Comparison of ENCODE assay signal across 8 cellular contexts in the genomic region with DNA sequence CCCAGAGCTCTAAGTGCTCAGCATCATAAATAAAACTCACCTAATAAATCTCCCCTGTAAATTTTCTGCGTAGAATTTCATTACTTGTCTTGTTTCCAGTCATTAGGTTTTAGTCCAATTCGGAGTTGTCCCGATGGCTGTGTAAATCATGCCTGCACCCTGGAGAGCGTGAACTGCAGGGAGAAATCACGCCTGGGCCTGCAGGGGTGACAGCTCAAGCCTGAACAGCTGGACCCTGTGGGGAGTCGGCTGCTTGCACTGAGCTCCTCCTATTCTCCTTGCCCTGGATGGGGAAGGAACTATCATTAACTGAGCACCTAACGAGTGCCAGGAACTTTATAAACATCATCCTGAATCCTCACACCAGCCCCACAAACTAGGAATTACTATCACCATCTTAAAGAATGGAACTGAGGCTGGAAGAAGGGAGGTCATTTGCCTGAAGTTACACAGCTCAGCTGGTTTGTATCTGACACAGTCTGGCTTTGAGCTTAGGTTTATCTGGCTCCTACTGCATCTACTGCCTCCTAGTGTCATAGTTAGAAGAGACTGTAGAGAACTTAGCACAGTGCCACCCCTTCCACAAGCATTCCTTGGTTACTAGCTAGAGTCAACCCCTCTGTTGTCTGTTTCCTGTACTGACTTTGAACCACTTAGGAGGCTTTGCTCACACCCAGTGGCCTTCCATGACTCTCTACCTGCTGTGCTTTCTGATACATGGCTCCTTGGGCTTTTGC. TPM values are rescaled to one million over a fixed set of nuclear protein-coding genes. Genes with fewer than 3 reads are reported as not detected.
DNase-seq lines count a peak whose midpoint lies in the region; ATAC-seq and TF ChIP-seq lines count a peak whose summit lies in the region.

No MANE protein-coding gene starts in this region.

- DNase-seq in left ventricle myocardium superior, result no peak
- no peak for DNase-seq in Right ventricle myocardium inferior (ENCODE audit: missing footprints)
- DNase-seq in NCI-H82 treated with DMSO at 0.1 percent for 48 hours (lab: John Stamatoyannopoulos, UW; ENCODE audit: unreplicated experiment), result peak; percentile 18
- DNase-seq in upper lobe of right lung, result no peak
- no peak for DNase-seq in NCI-H128 (lab: John Stamatoyannopoulos, UW; ENCODE audit: unreplicated experiment)

- H3K36me3 ChIP-seq in upper lobe of right lung, result no peaks in the 10 kb centered on the region

- no peak overlapping the region for H3K4me3 ChIP-seq in upper lobe of right lung

- no peaks in the 10 kb centered on the region for H3K4me1 ChIP-seq in upper lobe of right lung

- TF ChIP-seq CTCF in upper lobe of right lung (IDR thresholded peaks at IDR 0.05), result peak; percentile 11

- no peak overlapping the region for H3K27ac ChIP-seq in upper lobe of right lung

- no peaks in the 10 kb centered on the region for H3K9me3 ChIP-seq in upper lobe of right lung

- intact Hi-C loops in left ventricle myocardium superior (cut with micrococcal nuclease) (no loop called here), Right ventricle myocardium inferior (cut with DNase I) (no loop called here), upper lobe of right lung (cut with DNase I) (no loop called here)

- H3K27me3 ChIP-seq in upper lobe of right lung, result peaks cover 7% of the 10 kb centered on the region

- ATAC-seq in left ventricle myocardium superior, result peak; percentile 34
- no peak for ATAC-seq in Right ventricle myocardium inferior
- peak; percentile 64 for ATAC-seq in esophagus mucosa
- ATAC-seq in upper lobe of right lung, result peak; percentile 27
- ATAC-seq in GM19397 (IDR thresholded peaks at IDR 0.05; ENCODE audit: unreplicated experiment), result no peak
- ATAC-seq in GM18502 (IDR thresholded peaks at IDR 0.05; ENCODE audit: poor library complexity, unreplicated experiment), result no peak

RNA-seq across cellular contexts. Expression of a gene that starts 25.1 kb away (rescaled TPM):
- total RNA-seq in left ventricle myocardium superior, result not detected
- 0.11 TPM for total RNA-seq in Right ventricle myocardium inferior
- 6.0 TPM for total RNA-seq in esophagus mucosa
- not detected for total RNA-seq in upper lobe of right lung

RNA-seq across cellular contexts. Expression of a gene that starts 59.2 kb away (rescaled TPM):
- total RNA-seq in left ventricle myocardium superior (38.6 TPM), Right ventricle myocardium inferior (42.3 TPM), esophagus mucosa (30.3 TPM), upper lobe of right lung (29.1 TPM)

Comparison
In these comparisons a context has a peak if more than half of its experiments do, and no peak if none do; other contexts are left out.
1. ATAC-seq: peak in left ventricle myocardium superior (single experiment), esophagus mucosa (single experiment) and upper lobe of right lung (single experiment); none in Right ventricle myocardium inferior (single experiment), GM19397 (single experiment) and GM18502 (single experiment).